8 cellular contexts compared by ENCODE assay signal in genomic region chr14:24398943-24399801, GRCh38. TPM values are rescaled to one million over a fixed set of nuclear protein-coding genes. Genes with fewer than 3 reads are reported as not detected.
A peak's percentile ranks its signal among the peaks of the same experiment; 100 is the strongest.
DNase-seq lines count a peak whose midpoint lies in the region; ATAC-seq and TF ChIP-seq lines count a peak whose summit lies in the region.

Gene NYNRIN (plus strand): TSS chr14:24399003. CDS start chr14:24399247, 244 bp downstream.

- H3K4me2 ChIP-seq in H9 (ENCODE audit: insufficient read depth, insufficient read length, low read length) = peak within 1 kb of the TSS; percentile 65

- H3K9me3 ChIP-seq in H9 (ENCODE audit: control insufficient read depth, low read depth, low read length) (no peaks in the 10 kb centered on the region), SK-N-MC (ENCODE audit: low read depth, low read length) (no peaks in the 10 kb centered on the region), iPS-20b (ENCODE audit: insufficient read depth, low read depth, low read length) (no peaks in the 10 kb centered on the region), gastrocnemius medialis (no peaks in the 10 kb centered on the region)

- H4K5ac ChIP-seq in H9 (ENCODE audit: insufficient read length, low read depth, low read length) = no peak within 1 kb of the TSS

- no peak within 1 kb of the TSS for H2BK15ac ChIP-seq in H9 (ENCODE audit: low read depth, low read length)

- H2AK5ac ChIP-seq in H9 (ENCODE audit: insufficient read length, low read length) = no peak within 1 kb of the TSS

- no peak within 1 kb of the TSS for H3K27ac ChIP-seq in H9 (ENCODE audit: insufficient read length, low read depth, low read length)
- peak within 1 kb of the TSS; percentile 69; the same call in 1 of the 2 replicates for H3K27ac ChIP-seq in SK-N-MC
- H3K27ac ChIP-seq in iPS-20b (ENCODE audit: low read length) = peak within 1 kb of the TSS; percentile 74
- peak within 1 kb of the TSS; percentile 55 to 73 (median 70) for H3K27ac ChIP-seq in gastrocnemius medialis

- H3T11ph ChIP-seq in H9 (ENCODE audit: low read length) = no peak within 1 kb of the TSS

- TF ChIP-seq POLR2A in gastrocnemius medialis (IDR thresholded peaks at IDR 0.05) = no peak

- peaks cover 5% of the 10 kb centered on the region for H3K23me2 ChIP-seq in H9 (ENCODE audit: insufficient read length, low read depth, low read length, poor library complexity, severe bottlenecking)

- peak within 1 kb of the TSS; percentile 4; the same call in 1 of the 2 replicates for H3K14ac ChIP-seq in H9 (ENCODE audit: insufficient read depth, low read length)

- DNase-seq in H9 (peak; percentile 73), SK-N-MC (ENCODE audit: low read depth, low spot score) (no peak), MCF 10A (ENCODE audit: unreplicated experiment) (no peak), gastrocnemius medialis (no peak)

- no peak within 1 kb of the TSS for H4K91ac ChIP-seq in H9 (ENCODE audit: insufficient read length, low read depth, low read length)

- H3K27ac Mint-ChIP-seq in H9 (peak within 1 kb of the TSS in 1 of 3 experiments; percentile 60; a peak in 1 of 7 replicates), MCF 10A (ENCODE audit: low read depth, unreplicated experiment) (no peak within 1 kb of the TSS)

- H3K36me3 Mint-ChIP-seq in H9 (ENCODE audit: insufficient read depth in 1 of 3, low read depth in 3 of 3) = 0 out of 7 replicates have a peak, but pooled peaks cover 0 to 5% (median 0%) of the 10 kb centered on the region in 3 experiments
- no peaks in the 10 kb centered on the region for H3K36me3 Mint-ChIP-seq in MCF 10A (ENCODE audit: insufficient read depth, unreplicated experiment)

- H3K79me1 ChIP-seq in H9 (ENCODE audit: insufficient read depth, low read depth, low read length, poor library complexity, severe bottlenecking) = no peaks in the 10 kb centered on the region

- no peaks in the 10 kb centered on the region for H3K79me2 ChIP-seq in H9 (ENCODE audit: insufficient read depth, low read length)

- TF ChIP-seq CTCF in H9 (conservative IDR thresholded peaks at IDR 0.05) (no peak), MCF 10A (IDR thresholded peaks at IDR 0.05; ENCODE audit: unreplicated experiment) (no peak), gastrocnemius medialis (IDR thresholded peaks at IDR 0.05 in 4 of 5, conservative IDR thresholded peaks at IDR 0.05 in 1 of 5) (no peak)

- H3K4me1 ChIP-seq in H9 (ENCODE audit: insufficient read depth, low read length) (no peaks in the 10 kb centered on the region; the same call in 1 of the 2 replicates), iPS-20b (ENCODE audit: insufficient read depth, low read length) (peaks cover 11% of the 10 kb centered on the region), gastrocnemius medialis (peaks cover 12 to 27% of the 10 kb centered on the region in 2 donors)

- no peak within 1 kb of the TSS for H3K18ac ChIP-seq in H9 (ENCODE audit: insufficient read length, low read depth, low read length)

- peak; percentile 50 to 68 for ATAC-seq in gastrocnemius medialis
- ATAC-seq in HG02973 (IDR thresholded peaks at IDR 0.05; ENCODE audit: unreplicated experiment) = no peak
- no peak for ATAC-seq in GM18907 (IDR thresholded peaks at IDR 0.05; ENCODE audit: unreplicated experiment)
- no peak for ATAC-seq in GM18517 (IDR thresholded peaks at IDR 0.05; ENCODE audit: unreplicated experiment)

- no peaks in the 10 kb centered on the region for H3K9me3 Mint-ChIP-seq in H9
- no peaks in the 10 kb centered on the region for H3K9me3 Mint-ChIP-seq in MCF 10A (ENCODE audit: unreplicated experiment)

- H3K4me1 Mint-ChIP-seq in H9 = peaks cover 52 to 57% of the 10 kb centered on the region in 2 experiments
- peaks cover 35% of the 10 kb centered on the region for H3K4me1 Mint-ChIP-seq in MCF 10A (ENCODE audit: insufficient read depth, unreplicated experiment)

- no peak within 1 kb of the TSS for H2AFZ ChIP-seq in H9 (ENCODE audit: low read length)

- no peak within 1 kb of the TSS for H3K56ac ChIP-seq in H9 (ENCODE audit: insufficient read length, low read depth, low read length)

- H3K4me3 Mint-ChIP-seq in H9 = peak within 1 kb of the TSS; percentile 79 to 89
- peak within 1 kb of the TSS; percentile 17 for H3K4me3 Mint-ChIP-seq in MCF 10A (ENCODE audit: unreplicated experiment)

- no peak within 1 kb of the TSS for H2BK5ac ChIP-seq in H9 (ENCODE audit: insufficient read length, low read length)

- H2BK12ac ChIP-seq in H9 (ENCODE audit: insufficient read length, low read depth, low read length) = no peak within 1 kb of the TSS

- peak within 1 kb of the TSS; percentile 88 for H3K4me3 ChIP-seq in SK-N-MC
- H3K4me3 ChIP-seq in iPS-20b (ENCODE audit: low read length) = peak within 1 kb of the TSS; percentile 79
- peak within 1 kb of the TSS; percentile 57 to 69 (median 58) for H3K4me3 ChIP-seq in gastrocnemius medialis

- no peak within 1 kb of the TSS for H2BK120ac ChIP-seq in H9 (ENCODE audit: low read depth, low read length, poor library complexity, severe bottlenecking)

- POLR2A ChIA-PET in MCF 10A (lab: Yijun Ruan, JAX) = interaction anchor here (0.8 to 1.0 kb wide), 2 partner anchors 11 to 32 kb away, joined by 3 read pairs; no protein-coding TSS in a partner anchor

- no peaks in the 10 kb centered on the region; the same call in none of the 2 replicates for H3K36me3 ChIP-seq in SK-N-MC (ENCODE audit: insufficient read depth, low read length)
- H3K36me3 ChIP-seq in iPS-20b (ENCODE audit: insufficient read depth, low read depth, low read length) = no peaks in the 10 kb centered on the region
- no peaks in the 10 kb centered on the region for H3K36me3 ChIP-seq in gastrocnemius medialis

- no peak within 1 kb of the TSS for H3K4ac ChIP-seq in H9 (ENCODE audit: low read depth, low read length)

- in situ Hi-C loops in gastrocnemius medialis (cut with MboI; ENCODE audit: low sequenced_read_pairs in 4 of 4) = no loop called here

- no peak within 1 kb of the TSS for H2BK20ac ChIP-seq in H9 (ENCODE audit: low read depth, low read length, poor library complexity, severe bottlenecking)

- H3K27me3 ChIP-seq in H9 (ENCODE audit: insufficient read depth, low read length) (no peaks in the 10 kb centered on the region), iPS-20b (ENCODE audit: insufficient read depth, low read length) (peaks cover 13% of the 10 kb centered on the region), gastrocnemius medialis (peaks cover 0 to 10% (median 0%) of the 10 kb centered on the region in 3 donors)

- CTCF ChIA-PET in MCF 10A (lab: Yijun Ruan, JAX) = interaction anchor here (0.5 to 1.3 kb wide), 5 partner anchors 29 to 92 kb away, joined by 3 to 4 read pairs (median 3); no protein-coding TSS in a partner anchor

- H4K8ac ChIP-seq in H9 (replicated peaks; ENCODE audit: insufficient read length, low read depth, low read length) = no peak within 1 kb of the TSS

- BruUV-seq in MCF 10A (replicated peaks; lab: Mats Ljungman, UMichigan) = no TSS peak

- peaks cover 17% of the 10 kb centered on the region for H3K27me3 Mint-ChIP-seq in H9 (ENCODE audit: low read depth)
- H3K27me3 Mint-ChIP-seq in MCF 10A (ENCODE audit: insufficient read depth, unreplicated experiment) = no peaks in the 10 kb centered on the region

- H4K20me1 ChIP-seq in H9 (ENCODE audit: control insufficient read depth, insufficient read depth, insufficient read length) = no peaks in the 10 kb centered on the region

- H3K23ac ChIP-seq in H9 (ENCODE audit: insufficient read length, low read depth, low read length) = no peak within 1 kb of the TSS

- peak within 1 kb of the TSS; percentile 26 for H3K9ac ChIP-seq in H9 (ENCODE audit: extremely low read depth, insufficient read length, low read length)
- peak within 1 kb of the TSS; percentile 37 for H3K9ac ChIP-seq in SK-N-MC (ENCODE audit: insufficient read length)
- H3K9ac ChIP-seq in iPS-20b (ENCODE audit: low read depth, low read length) = peak within 1 kb of the TSS; percentile 64; the same call in 1 of the 2 replicates

- WGBS in H9 (ENCODE audit: extremely low coverage, insufficient read length, low lambda C conversion rate) = no CpG with 5 or more reads among the region's 54 CpGs

- intact Hi-C loops in MCF 10A (cut with micrococcal nuclease) (no loop called here), gastrocnemius medialis (cut with DNase I; ENCODE audit: low total_unique reads) (no loop called here)

RNA-seq across cellular contexts. Expression of gene NYNRIN, which starts in this region (rescaled TPM):
- total RNA-seq in H9 (2021) = 18.1 and 18.7 TPM in 2 replicates
- not detected in 2 replicates for total RNA-seq in MCF 10A (2022)
- total RNA-seq in gastrocnemius medialis = 1 to 10 TPM in 3 of 4 donors, under 1 TPM in 1; 0.87 to 3.7 (median 2.1) TPM

Comparison
In these comparisons a context has a peak if more than half of its experiments do, and no peak if none do; other contexts are left out.
1. ATAC-seq: peak in gastrocnemius medialis (2 of 2); none in HG02973 (single experiment), GM18907 (single experiment) and GM18517 (single experiment).
2. Peak in every context shown above with its lines, with median percentiles within 50 percentile points of each other: H3K9ac ChIP-seq and H3K4me3 ChIP-seq.